15 cellular contexts compared by ENCODE assay signal in genomic region chr17:633641-634091, GRCh38.
DNase-seq lines count a peak whose midpoint lies in the region; ATAC-seq and TF ChIP-seq lines count a peak whose summit lies in the region.
"Had no signal": no experiment of that assay in that cellular context is flagged by ENCODE, and none has a peak within 500 bp of the region (broad histone marks: within the 10 kb centered on the region; RNA-seq: fewer than 3 reads in every experiment).

No MANE protein-coding gene starts in this region.

- H3K27me3 ChIP-seq in left lung (no peaks in the 10 kb centered on the region), skeletal muscle tissue (ENCODE audit: control insufficient read depth in 3 of 3, insufficient read depth in 3 of 3, low read length in 3 of 3) (no peaks in the 10 kb centered on the region)
- H3K27me3 ChIP-seq: BLaER1 had no signal

- CTCF ChIA-PET in activated CD4-positive, alpha-beta memory T cell treated with anti-CD3 and anti-CD28 coated beads, Interleukin-2, amount 10 ng/mL, durations not matched to agents 7 days and 5 days (lab: Charles Lee), result interaction anchor here (1.3 kb wide), 1 partner anchor 221 kb away, joined by 4 read pairs; no protein-coding TSS in a partner anchor

- H3K9me3 ChIP-seq in left lung (no peaks in the 10 kb centered on the region), skeletal muscle tissue (ENCODE audit: control insufficient read depth in 3 of 3, low read length in 3 of 3) (no peaks in the 10 kb centered on the region)
- H3K9me3 ChIP-seq: BLaER1 had no signal

- DNase-seq in GM03348 (ENCODE audit: low spot score), result peak; percentile 59
- peak; percentile 70 for DNase-seq in coronary artery (ENCODE audit: low spot score)
- DNase-seq in left lung, result peak in 1 of 2 donors; percentile 40
- no peak for DNase-seq in activated CD4-positive, alpha-beta memory T cell treated with anti-CD3 and anti-CD28 coated beads, Interleukin-2, amount 10 ng/mL, durations not matched to agents 7 days and 5 days
- DNase-seq in NCI-H69 (lab: John Stamatoyannopoulos, UW), result no peak
- no peak for DNase-seq in GM13976 (ENCODE audit: low spot score)
- DNase-seq: activated CD8-positive, alpha-beta T cell treated with anti-CD3 and anti-CD28 coated beads, Interleukin-2, amount 10 ng/mL, durations not matched to agents 7 days and 5 days; GDM1; NCI-H187; stimulated activated CD4-positive, alpha-beta T cell treated with anti-CD3 and anti-CD28 coated beads, Interleukin-4, amount 100 ng/mL, for 1 hour had no signal

- H3K36me3 ChIP-seq in left lung, result peaks cover 0 to 8% of the 10 kb centered on the region in 2 donors
- peaks cover 0 to 11% (median 7%) of the 10 kb centered on the region in 3 donors for H3K36me3 ChIP-seq in skeletal muscle tissue (ENCODE audit: control insufficient read depth in 3 of 3, insufficient read depth in 3 of 3, low read length in 3 of 3)

- ATAC-seq in left lung (peak; percentile 71), GM19452 (IDR thresholded peaks at IDR 0.05; ENCODE audit: unreplicated experiment) (no peak)
- ATAC-seq: activated CD8-positive, alpha-beta T cell treated with anti-CD3 and anti-CD28 coated beads, Interleukin-2, amount 10 ng/mL, durations not matched to agents 7 days and 5 days had no signal

- TF ChIP-seq CTCF in coronary artery (IDR thresholded peaks at IDR 0.05) (no peak), left lung (IDR thresholded peaks at IDR 0.05) (no peak), GM13976 (IDR thresholded peaks at IDR 0.05; ENCODE audit: borderline replicate concordance, control extremely low read depth, extremely low read depth, insufficient read depth, missing control alignments) (no peak)

- H3K4me1 Mint-ChIP-seq in activated CD4-positive, alpha-beta memory T cell treated with anti-CD3 and anti-CD28 coated beads, Interleukin-2, amount 10 ng/mL, durations not matched to agents 7 days and 5 days, result peaks cover 2% of the 10 kb centered on the region

- H3K4me1 ChIP-seq in left lung (peaks cover 3 to 17% of the 10 kb centered on the region in 2 donors), skeletal muscle tissue (ENCODE audit: control insufficient read depth in 3 of 3, insufficient read depth in 3 of 3, low read length in 3 of 3) (peaks cover 0 to 6% (median 0%) of the 10 kb centered on the region in 3 donors)
- H3K4me1 ChIP-seq: BLaER1 had no signal

- intact Hi-C loops in left lung (cut with DNase I), result no loop called here

- POLR2A ChIA-PET in activated CD4-positive, alpha-beta memory T cell treated with anti-CD3 and anti-CD28 coated beads, Interleukin-2, amount 10 ng/mL, durations not matched to agents 7 days and 5 days (lab: Charles Lee), result no interaction called here

- in situ Hi-C loops in GM13976 (cut with MboI; ENCODE audit: low sequenced_read_pairs, unreplicated experiment), result no loop called here

- H3K4me3 ChIP-seq in coronary artery, result no peak overlapping the region
- no peak overlapping the region for H3K4me3 ChIP-seq in left lung
- no peak overlapping the region for H3K4me3 ChIP-seq in skeletal muscle tissue (ENCODE audit: low read length in 3 of 3)
- H3K4me3 ChIP-seq: BLaER1 had no signal

- H3K27ac Mint-ChIP-seq in activated CD4-positive, alpha-beta memory T cell treated with anti-CD3 and anti-CD28 coated beads, Interleukin-2, amount 10 ng/mL, durations not matched to agents 7 days and 5 days, result no peak overlapping the region
- H3K27ac Mint-ChIP-seq: activated CD8-positive, alpha-beta T cell treated with anti-CD3 and anti-CD28 coated beads, Interleukin-2, amount 10 ng/mL, durations not matched to agents 7 days and 5 days; activated naive CD4-positive, alpha-beta T cell treated with anti-CD3 and anti-CD28 coated beads, Interleukin-2, amount 50 U/mL, for 24 hours had no signal

- H3K27me3 Mint-ChIP-seq in activated CD4-positive, alpha-beta memory T cell treated with anti-CD3 and anti-CD28 coated beads, Interleukin-2, amount 10 ng/mL, durations not matched to agents 7 days and 5 days, result no peaks in the 10 kb centered on the region
- H3K27me3 Mint-ChIP-seq: activated naive CD4-positive, alpha-beta T cell treated with anti-CD3 and anti-CD28 coated beads, Interleukin-2, amount 50 U/mL, for 24 hours had no signal

- peaks cover 44% of the 10 kb centered on the region for H3K36me3 Mint-ChIP-seq in activated CD4-positive, alpha-beta memory T cell treated with anti-CD3 and anti-CD28 coated beads, Interleukin-2, amount 10 ng/mL, durations not matched to agents 7 days and 5 days (ENCODE audit: low read depth)

- H3K27ac ChIP-seq in coronary artery (peak overlapping the region in 1 of 2 donors; percentile 60), left lung (peak overlapping the region in 1 of 2 donors; percentile 50), skeletal muscle tissue (ENCODE audit: low read depth, low read length) (peak overlapping the region; percentile 60)
- H3K27ac ChIP-seq: BLaER1 had no signal

- H3K9me3 Mint-ChIP-seq in activated CD4-positive, alpha-beta memory T cell treated with anti-CD3 and anti-CD28 coated beads, Interleukin-2, amount 10 ng/mL, durations not matched to agents 7 days and 5 days, result peaks cover 8% of the 10 kb centered on the region
- H3K9me3 Mint-ChIP-seq: activated naive CD4-positive, alpha-beta T cell treated with anti-CD3 and anti-CD28 coated beads, Interleukin-2, amount 50 U/mL, for 24 hours had no signal

- H3K9ac ChIP-seq in skeletal muscle tissue (ENCODE audit: low read depth in 1 of 3, low read length in 3 of 3), result no peak overlapping the region
- H3K9ac ChIP-seq: BLaER1 had no signal

- H3K4me3 Mint-ChIP-seq in activated CD4-positive, alpha-beta memory T cell treated with anti-CD3 and anti-CD28 coated beads, Interleukin-2, amount 10 ng/mL, durations not matched to agents 7 days and 5 days, result no peak overlapping the region
- H3K4me3 Mint-ChIP-seq: activated CD8-positive, alpha-beta T cell treated with anti-CD3 and anti-CD28 coated beads, Interleukin-2, amount 10 ng/mL, durations not matched to agents 7 days and 5 days; activated naive CD4-positive, alpha-beta T cell treated with anti-CD3 and anti-CD28 coated beads, Interleukin-2, amount 50 U/mL, for 24 hours; neural crest cell had no signal

Comparison
In these comparisons a context has a peak if more than half of its experiments do, and no peak if none do; other contexts are left out.
1. DNase-seq: peak in GM03348 (single experiment) and coronary artery (single experiment); none in activated CD4-positive, alpha-beta memory T cell treated with anti-CD3 and anti-CD28 coated beads, Interleukin-2, amount 10 ng/mL, durations not matched to agents 7 days and 5 days (single experiment), NCI-H69 (single experiment) and GM13976 (single experiment).